In genomic region chr11:41659990-41660389, GRCh38 we compare ENCODE assay signal across 19 cellular contexts.
DNase-seq lines count a peak whose midpoint lies in the region; ATAC-seq and TF ChIP-seq lines count a peak whose summit lies in the region.
"Had no signal": no experiment of that assay in that cellular context is flagged by ENCODE, and none has a peak within 500 bp of the region (broad histone marks: within the 10 kb centered on the region; RNA-seq: fewer than 3 reads in every experiment).

No MANE protein-coding gene starts in this region.

- H3K27ac ChIP-seq in upper lobe of right lung (no peak overlapping the region), PC-9 (no peak overlapping the region)
- H3K27ac ChIP-seq: right lobe of liver, RWPE1 had no signal

- no peaks in the 10 kb centered on the region for H3K9me2 ChIP-seq in PC-9 (ENCODE audit: insufficient read depth)

- no peak for TF ChIP-seq CTCF in upper lobe of right lung (IDR thresholded peaks at IDR 0.05)
- no peak for TF ChIP-seq CTCF in PC-9 (conservative IDR thresholded peaks at IDR 0.05)

- H3K4me3 ChIP-seq in upper lobe of right lung: no peak overlapping the region
- no peak overlapping the region for H3K4me3 ChIP-seq in PC-9
- H3K4me3 ChIP-seq: right lobe of liver had no signal

- H4K20me1 ChIP-seq in PC-9 (ENCODE audit: insufficient read depth): 0 out of 2 replicates have a peak, but pooled peaks cover 4% of the 10 kb centered on the region

- no TSS peak for BruUV-seq in PC-9 (replicated peaks; lab: Mats Ljungman, UMichigan)

- H3F3A ChIP-seq in PC-9 (ENCODE audit: insufficient read depth, low read depth): no peaks in the 10 kb centered on the region

- no peaks in the 10 kb centered on the region for H3K79me2 ChIP-seq in PC-9 (ENCODE audit: low read depth)

- intact Hi-C loops in upper lobe of right lung (cut with DNase I) (no loop called here), PC-9 (cut with micrococcal nuclease; ENCODE audit: unreplicated experiment) (no loop called here)

- H2AFZ ChIP-seq in PC-9: no peak overlapping the region

- POLR2A ChIA-PET in PC-9 (lab: Charles Lee; ENCODE audit: unreplicated experiment): no interaction called here

- H3K9me3 ChIP-seq in upper lobe of right lung (no peaks in the 10 kb centered on the region), PC-9 (ENCODE audit: insufficient read depth, low read depth) (no peaks in the 10 kb centered on the region)
- H3K9me3 ChIP-seq: right lobe of liver had no signal

- H3K4me2 ChIP-seq in PC-9: no peak overlapping the region

- CTCF ChIA-PET in PC-9 (lab: Charles Lee): interaction anchor here (0.6 kb wide), 1 partner anchor 139 kb away, joined by 3 read pairs; no protein-coding TSS in a partner anchor

- H3K27me3 ChIP-seq in upper lobe of right lung (no peaks in the 10 kb centered on the region), PC-9 (ENCODE audit: insufficient read depth, low read depth) (no peaks in the 10 kb centered on the region)
- H3K27me3 ChIP-seq: right lobe of liver had no signal

- no peaks in the 10 kb centered on the region for H3K36me3 ChIP-seq in upper lobe of right lung
- H3K36me3 ChIP-seq in PC-9 (ENCODE audit: low read depth): no peaks in the 10 kb centered on the region
- H3K36me3 ChIP-seq: right lobe of liver had no signal

- peak; percentile 4 for DNase-seq in NCI-H748 (lab: John Stamatoyannopoulos, UW; ENCODE audit: unreplicated experiment)
- DNase-seq in NCI-H748 treated with DMSO at 0.1 percent for 48 hours (lab: John Stamatoyannopoulos, UW): no peak
- peak; percentile 82 to 93 for DNase-seq in NCI-H2081 (lab: John Stamatoyannopoulos, UW)
- peak; percentile 10 for DNase-seq in SK-N-DZ (ENCODE audit: low spot score)
- DNase-seq in upper lobe of right lung: no peak
- DNase-seq in PC-9: no peak
- DNase-seq in effector CD8-positive, alpha-beta T cell (lab: John Stamatoyannopoulos, UW): no peak
- DNase-seq: activated CD4-positive, alpha-beta T cell treated with anti-CD3 and anti-CD28 coated beads, Interleukin-2, amount 10 ng/mL, durations not matched to agents 24 days and 14 days; CD4-positive, CD25-positive, alpha-beta regulatory T cell; Karpas-422; mesenchymal stem cell; naive thymus-derived CD4-positive, alpha-beta T cell; NCI-H1436 treated with DMSO at 0.1 percent for 48 hours; right lobe of liver; stimulated activated naive CD4-positive, alpha-beta T cell; SW 1271 had no signal

- H3K4me1 ChIP-seq in upper lobe of right lung (no peaks in the 10 kb centered on the region), PC-9 (replicated peaks; ENCODE audit: insufficient read depth) (no peaks in the 10 kb centered on the region)
- H3K4me1 ChIP-seq: right lobe of liver had no signal

- ATAC-seq in upper lobe of right lung: peak; percentile 39
- ATAC-seq in HG03354 (IDR thresholded peaks at IDR 0.05; ENCODE audit: poor library complexity, severe bottlenecking, unreplicated experiment): no peak
- ATAC-seq: esophagus mucosa; naive thymus-derived CD4-positive, alpha-beta T cell; right lobe of liver had no signal

Comparison
In these comparisons a context has a peak if more than half of its experiments do, and no peak if none do; other contexts are left out.
1. DNase-seq: peak in NCI-H748 (single experiment), NCI-H2081 (2 of 2) and SK-N-DZ (single experiment); none in NCI-H748 treated with DMSO at 0.1 percent for 48 hours (single experiment), upper lobe of right lung (single experiment), PC-9 (0 of 2) and effector CD8-positive, alpha-beta T cell (single experiment).